18 cellular contexts compared by ENCODE assay signal in the genomic region with DNA sequence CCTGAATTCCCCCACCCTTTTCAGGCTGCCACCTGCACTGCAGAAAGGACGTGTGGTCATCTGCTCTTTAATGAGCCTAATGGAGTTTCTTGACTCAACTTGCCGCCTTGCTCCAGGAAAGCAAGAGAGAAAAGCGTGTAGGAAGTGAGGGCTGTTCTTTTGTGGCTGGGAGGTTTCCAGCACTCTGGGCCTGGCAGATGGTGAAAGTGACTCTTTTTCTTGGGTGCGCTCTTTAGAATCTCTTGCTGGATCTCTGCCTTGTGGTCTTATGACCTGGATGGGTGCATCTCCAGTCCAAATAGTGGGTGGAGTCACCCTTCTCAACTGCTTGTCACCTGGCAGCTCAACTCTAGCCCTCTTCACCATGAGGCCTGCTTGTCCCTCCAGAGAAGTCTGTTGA.
"Had no signal": no experiment of that assay in that cellular context is flagged by ENCODE, and none has a peak within 500 bp of the region (broad histone marks: within the 10 kb centered on the region; RNA-seq: fewer than 3 reads in every experiment).

No MANE protein-coding gene starts in this region.

- FAIRE-seq: endothelial cell of umbilical vein had no signal

- ATAC-seq: heart left ventricle, left colon had no signal

- H3K4me3 Mint-ChIP-seq: naive B cell, nephron had no signal

- H3K36me3 ChIP-seq: colonic mucosa, heart left ventricle, right atrium auricular region, sigmoid colon, stomach, thoracic aorta, transverse colon had no signal

- H3K27me3 Mint-ChIP-seq: naive B cell had no signal

- H3K4me3 ChIP-seq: colonic mucosa, heart left ventricle, right atrium auricular region, sigmoid colon, skin epidermis, stomach, thoracic aorta, transverse colon had no signal

- H3K9me3 Mint-ChIP-seq: nephron had no signal

- H3K9me3 ChIP-seq: colonic mucosa, heart left ventricle, right atrium auricular region, sigmoid colon, stomach, thoracic aorta, transverse colon had no signal

- H3K4me1 ChIP-seq: colonic mucosa, transverse colon had no signal

- H3K27ac ChIP-seq: colonic mucosa, heart left ventricle, right atrium auricular region, sigmoid colon, skin epidermis, stomach, thoracic aorta, transverse colon had no signal

- H3K27ac Mint-ChIP-seq: naive B cell, nephron had no signal

- H3K4me1 Mint-ChIP-seq: naive B cell, nephron had no signal

- H3K36me3 Mint-ChIP-seq: naive B cell had no signal

- DNase-seq: colonic mucosa; dermis blood vessel endothelial cell; erythroblast; foreskin melanocyte; heart left ventricle; left colon; naive B cell; sigmoid colon; stimulated activated CD4-positive, alpha-beta T cell treated with anti-CD3 and anti-CD28 coated beads, Interleukin-2, amount 100 ng/mL, for 24 hours; stimulated activated CD4-positive, alpha-beta T cell treated with anti-CD3 and anti-CD28 coated beads, Interleukin-4, amount 100 ng/mL, for 4 hours; stimulated activated naive CD4-positive, alpha-beta T cell; stomach; transverse colon had no signal

- H3K27me3 ChIP-seq: colonic mucosa, heart left ventricle, right atrium auricular region, sigmoid colon, stomach, transverse colon had no signal
